8 cellular contexts compared by ENCODE assay signal in genomic region chr19:36329534-36329933, GRCh38. TPM values are rescaled to one million over a fixed set of nuclear protein-coding genes. Genes with fewer than 3 reads are reported as not detected.
DNase-seq lines count a peak whose midpoint lies in the region; ATAC-seq and TF ChIP-seq lines count a peak whose summit lies in the region.
"Not testable (repeated sequence)": the region's sequence is repeated elsewhere in the genome, so short reads cannot be mapped to it uniquely, and the experiment has no call there.

No MANE protein-coding gene starts in this region.

- CTCF ChIA-PET in activated B cell treated with CpG ODN at 0.5 μM for 24 hours (lab: Charles Lee) = not testable (repeated sequence)

- H3K27me3 ChIP-seq in GM23338 (ENCODE audit: insufficient read depth); NT2/D1 (ENCODE audit: insufficient read depth, insufficient read length); neural cell (ENCODE audit: insufficient read depth, low read depth, low read length): not testable (repeated sequence)

- not testable (repeated sequence) for H3K9me3 ChIP-seq in NT2/D1 (ENCODE audit: insufficient read depth, low read length); neural cell (ENCODE audit: low read length)

- not testable (repeated sequence) for H3K27me3 Mint-ChIP-seq in GM23338 (ENCODE audit: insufficient read depth, low read depth, poor library complexity); activated B cell treated with CpG ODN at 0.5 μM for 24 hours; activated naive CD8-positive, alpha-beta T cell treated with anti-CD3 and anti-CD28 coated beads, Interleukin-2, amount 10 ng/mL, durations not matched to agents 7 days and 5 days; endothelial cell (ENCODE audit: unreplicated experiment); memory B cell; type B pancreatic cell

- not testable (repeated sequence) for H2AFZ ChIP-seq in GM23338; neural cell (ENCODE audit: low read depth, low read length)

- peaks cover 35% of the 10 kb centered on the region for H3K9me3 Mint-ChIP-seq in GM23338
- H3K9me3 Mint-ChIP-seq in activated B cell treated with CpG ODN at 0.5 μM for 24 hours; endothelial cell (ENCODE audit: unreplicated experiment); memory B cell; type B pancreatic cell: not testable (repeated sequence)
- H3K9me3 Mint-ChIP-seq in activated naive CD8-positive, alpha-beta T cell treated with anti-CD3 and anti-CD28 coated beads, Interleukin-2, amount 10 ng/mL, durations not matched to agents 7 days and 5 days = peaks cover 38% of the 10 kb centered on the region

- ATAC-seq in GM23338; activated B cell treated with CpG ODN at 0.5 μM for 24 hours (ENCODE audit: low read depth); activated naive CD8-positive, alpha-beta T cell treated with anti-CD3 and anti-CD28 coated beads, Interleukin-2, amount 10 ng/mL, durations not matched to agents 7 days and 5 days (ENCODE audit: low read depth); memory B cell (ENCODE audit: low read depth): not testable (repeated sequence)

- H3K4me2 ChIP-seq in GM23338 = peak overlapping the region; percentile 90; the same call in 1 of the 2 replicates
- H3K4me2 ChIP-seq in neural cell (ENCODE audit: low read length) = not testable (repeated sequence)

- not testable (repeated sequence) for DNase-seq in GM23338 (ENCODE audit: low spot score); NT2/D1 (ENCODE audit: low read depth, low spot score); activated B cell treated with CpG ODN at 0.5 μM for 24 hours; activated naive CD8-positive, alpha-beta T cell treated with anti-CD3 and anti-CD28 coated beads, Interleukin-2, amount 10 ng/mL, durations not matched to agents 7 days and 5 days; endothelial cell (ENCODE audit: low spot score); memory B cell (ENCODE audit: low spot score in 2 of 2); type B pancreatic cell (ENCODE audit: extremely low spot score, unreplicated experiment)

- H3K27ac Mint-ChIP-seq in GM23338 (peak overlapping the region; percentile 17; the same call in 1 of the 2 replicates), endothelial cell (ENCODE audit: unreplicated experiment) (peak overlapping the region; percentile 41)
- not testable (repeated sequence) for H3K27ac Mint-ChIP-seq in activated B cell treated with CpG ODN at 0.5 μM for 24 hours; activated naive CD8-positive, alpha-beta T cell treated with anti-CD3 and anti-CD28 coated beads, Interleukin-2, amount 10 ng/mL, durations not matched to agents 7 days and 5 days; memory B cell; type B pancreatic cell

- H3K4me1 ChIP-seq in GM23338 (ENCODE audit: insufficient read depth) = 0 out of 2 replicates have a peak, but pooled peaks cover 13% of the 10 kb centered on the region
- H3K4me1 ChIP-seq in NT2/D1 (ENCODE audit: insufficient read depth, insufficient read length) = not testable (repeated sequence)

- H3K4me3 ChIP-seq in GM23338 (peak overlapping the region; percentile 76), NT2/D1 (ENCODE audit: insufficient read length, low read depth) (peak overlapping the region; percentile 97), neural cell (ENCODE audit: low read length) (peak overlapping the region; percentile 75)

- H3K9ac ChIP-seq in NT2/D1 (ENCODE audit: insufficient read length, low read depth); neural cell (ENCODE audit: low read length): not testable (repeated sequence)

- H3K27ac ChIP-seq in GM23338 (ENCODE audit: low read depth) = 0 out of 2 replicates have a peak overlapping the region, but pooled peaks have one; percentile 64
- H3K27ac ChIP-seq in neural cell (ENCODE audit: low read length) = not testable (repeated sequence)

- H3K4me1 Mint-ChIP-seq in GM23338 (peaks cover 17% of the 10 kb centered on the region), activated B cell treated with CpG ODN at 0.5 μM for 24 hours (peaks cover 26% of the 10 kb centered on the region), endothelial cell (ENCODE audit: unreplicated experiment) (peaks cover 12% of the 10 kb centered on the region), memory B cell (peaks cover 14% of the 10 kb centered on the region), type B pancreatic cell (ENCODE audit: unreplicated experiment) (peaks cover 35% of the 10 kb centered on the region)
- H3K4me1 Mint-ChIP-seq in activated naive CD8-positive, alpha-beta T cell treated with anti-CD3 and anti-CD28 coated beads, Interleukin-2, amount 10 ng/mL, durations not matched to agents 7 days and 5 days = not testable (repeated sequence)

- H3K36me3 ChIP-seq in GM23338 (ENCODE audit: insufficient read depth) = peaks cover 16% of the 10 kb centered on the region
- H3K36me3 ChIP-seq in NT2/D1 (ENCODE audit: insufficient read depth, insufficient read length, low read length) = peaks cover 50% of the 10 kb centered on the region
- H3K36me3 ChIP-seq in neural cell (ENCODE audit: insufficient read depth, low read length) = not testable (repeated sequence)

- TF ChIP-seq RAD21 in neural cell (conservative IDR thresholded peaks at IDR 0.05) = not testable (repeated sequence)

- H3K79me2 ChIP-seq in GM23338 (replicated peaks; ENCODE audit: insufficient read depth) (peaks cover 55% of the 10 kb centered on the region), neural cell (replicated peaks; ENCODE audit: insufficient read depth, low read length) (peaks cover 22% of the 10 kb centered on the region)

- H3F3A ChIP-seq in GM23338 (replicated peaks; ENCODE audit: low read depth); neural cell (ENCODE audit: insufficient read depth, low read length, poor library complexity, severe bottlenecking): not testable (repeated sequence)

- peaks cover 71% of the 10 kb centered on the region for H3K36me3 Mint-ChIP-seq in GM23338 (ENCODE audit: low read depth)
- H3K36me3 Mint-ChIP-seq in activated B cell treated with CpG ODN at 0.5 μM for 24 hours (ENCODE audit: low read depth) = peaks cover 69% of the 10 kb centered on the region
- H3K36me3 Mint-ChIP-seq in activated naive CD8-positive, alpha-beta T cell treated with anti-CD3 and anti-CD28 coated beads, Interleukin-2, amount 10 ng/mL, durations not matched to agents 7 days and 5 days = peaks cover 52% of the 10 kb centered on the region
- H3K36me3 Mint-ChIP-seq in endothelial cell (ENCODE audit: low read depth, unreplicated experiment) = peaks cover 63% of the 10 kb centered on the region
- peaks cover 46% of the 10 kb centered on the region for H3K36me3 Mint-ChIP-seq in memory B cell
- peaks cover 67% of the 10 kb centered on the region for H3K36me3 Mint-ChIP-seq in type B pancreatic cell

- intact Hi-C loops in activated B cell treated with CpG ODN at 0.5 μM for 24 hours (cut with micrococcal nuclease) = not testable (repeated sequence)

- not testable (repeated sequence) for TF ChIP-seq EP300 in neural cell (conservative IDR thresholded peaks at IDR 0.05; ENCODE audit: poor library complexity, severe bottlenecking)

- H4K20me1 ChIP-seq in GM23338 (replicated peaks; ENCODE audit: insufficient read depth); neural cell (ENCODE audit: insufficient read depth): not testable (repeated sequence)

- not testable (repeated sequence) for TF ChIP-seq CTCF in GM23338 (conservative IDR thresholded peaks at IDR 0.05; ENCODE audit: low read depth in 2 of 2); activated B cell treated with CpG ODN at 0.5 μM for 24 hours (IDR thresholded peaks at IDR 0.05); endothelial cell (IDR thresholded peaks at IDR 0.05; ENCODE audit: unreplicated experiment); neural cell (IDR thresholded peaks at IDR 0.05; ENCODE audit: poor library complexity, severe bottlenecking); type B pancreatic cell (conservative IDR thresholded peaks at IDR 0.05)

- H3K4me3 Mint-ChIP-seq in GM23338 (peak overlapping the region; percentile 97), activated B cell treated with CpG ODN at 0.5 μM for 24 hours (peak overlapping the region; percentile 49), endothelial cell (ENCODE audit: unreplicated experiment) (peak overlapping the region; percentile 69), memory B cell (peak overlapping the region; percentile 60), type B pancreatic cell (peak overlapping the region; percentile 97)
- H3K4me3 Mint-ChIP-seq in activated naive CD8-positive, alpha-beta T cell treated with anti-CD3 and anti-CD28 coated beads, Interleukin-2, amount 10 ng/mL, durations not matched to agents 7 days and 5 days = peak overlapping the region; percentile 29

- POLR2A ChIA-PET in activated B cell treated with CpG ODN at 0.5 μM for 24 hours (lab: Charles Lee); activated naive CD8-positive, alpha-beta T cell treated with anti-CD3 and anti-CD28 coated beads, Interleukin-2, amount 10 ng/mL, durations not matched to agents 7 days and 5 days (lab: Charles Lee): not testable (repeated sequence)

- not testable (repeated sequence) for H3K9me2 ChIP-seq in GM23338 (ENCODE audit: insufficient read depth); neural cell (ENCODE audit: insufficient read depth, low read length)

RNA-seq across cellular contexts. Expression of gene ZFP14, which starts 49.5 kb away (rescaled TPM):
- total RNA-seq in GM23338 (2014; rRNA removed; shearing (Covaris generic)) = 9.5 and 10.4 TPM in 2 replicates
- 8.6 and 9.0 TPM in 2 replicates for polyA plus RNA-seq in GM23338 (2016; fragmentation: Nextera tagmentation; extraction: Ambion mirVana)
- total RNA-seq in activated B cell treated with CpG ODN at 0.5 μM for 24 hours = 7.7 and 10.4 TPM in 2 replicates
- total RNA-seq in activated naive CD8-positive, alpha-beta T cell treated with anti-CD3 and anti-CD28 coated beads, Interleukin-2, amount 10 ng/mL, durations not matched to agents 7 days and 5 days = 1 to 10 TPM; 9.3 to 9.7 TPM
- total RNA-seq in endothelial cell (ENCODE audit: unreplicated experiment) = 13.9 TPM
- 16.1 and 16.4 TPM in 2 replicates for polyA plus RNA-seq in neural cell
- 64.9 and 65.5 TPM in 2 replicates for polyA minus RNA-seq in neural cell
- total RNA-seq in type B pancreatic cell (ENCODE audit: low replicate concordance) = 7.6 and 10.9 TPM in 2 replicates

Comparison
In these comparisons a context has a peak if more than half of its experiments do, and no peak if none do; other contexts are left out.
1. H3K4me3 Mint-ChIP-seq: peak in every context shown above with its lines; median percentile 97 in GM23338; 97 in type B pancreatic cell; 69 in endothelial cell; 60 in memory B cell; 49 in activated B cell treated with CpG ODN at 0.5 μM for 24 hours; 29 in activated naive CD8-positive, alpha-beta T cell treated with anti-CD3 and anti-CD28 coated beads, Interleukin-2, amount 10 ng/mL, durations not matched to agents 7 days and 5 days.